In genomic region chr14:105999361-106000028, GRCh38 we compare ENCODE assay signal across 8 cellular contexts.
A peak's percentile ranks its signal among the peaks of the same experiment; 100 is the strongest.
DNase-seq lines count a peak whose midpoint lies in the region; ATAC-seq and TF ChIP-seq lines count a peak whose summit lies in the region.

No MANE protein-coding gene starts in this region.

- CTCF ChIA-PET in activated CD4-positive, alpha-beta T cell treated with anti-CD3 and anti-CD28 coated beads, Interleukin-2, amount 10 ng/mL, durations not matched to agents 7 days and 5 days (lab: Charles Lee), result interaction anchor here (0.6 to 3.1 kb wide), 22 partner anchors 10 to 289 kb away, joined by 3 to 59 read pairs (median 3); no protein-coding TSS in a partner anchor

- TF ChIP-seq CTCF in endodermal cell (conservative IDR thresholded peaks at IDR 0.05), result peak; percentile 46

- peak; percentile 36 for DNase-seq in D341Med (ENCODE audit: low spot score)
- peak; percentile 11 for DNase-seq in LHCN-M2 (ENCODE audit: low read depth)
- peak; percentile 90 for DNase-seq in activated CD4-positive, alpha-beta T cell treated with anti-CD3 and anti-CD28 coated beads, Interleukin-2, amount 10 ng/mL, durations not matched to agents 7 days and 5 days
- peak; percentile 72 for DNase-seq in endodermal cell
- peak; percentile 7 for DNase-seq in pulmonary artery endothelial cell (ENCODE audit: low read depth, low spot score)
- DNase-seq in superior temporal gyrus (ENCODE audit: extremely low spot score), result no peak
- no peak for DNase-seq in RPMI8226

- no peak overlapping the region for H3K4me3 ChIP-seq in endodermal cell (ENCODE audit: low read length)

- no peaks in the 10 kb centered on the region for H3K36me3 Mint-ChIP-seq in activated CD4-positive, alpha-beta T cell treated with anti-CD3 and anti-CD28 coated beads, Interleukin-2, amount 10 ng/mL, durations not matched to agents 7 days and 5 days (ENCODE audit: low read depth)
- no peaks in the 10 kb centered on the region for H3K36me3 Mint-ChIP-seq in endodermal cell (ENCODE audit: low read depth)

- H3K27me3 ChIP-seq in endodermal cell (ENCODE audit: control insufficient read depth, insufficient read depth, low read length, poor library complexity, severe bottlenecking), result no peaks in the 10 kb centered on the region

- H3K9me3 Mint-ChIP-seq in activated CD4-positive, alpha-beta T cell treated with anti-CD3 and anti-CD28 coated beads, Interleukin-2, amount 10 ng/mL, durations not matched to agents 7 days and 5 days, result no peaks in the 10 kb centered on the region
- peaks cover 63% of the 10 kb centered on the region for H3K9me3 Mint-ChIP-seq in endodermal cell

- H3K9me3 ChIP-seq in endodermal cell (ENCODE audit: control insufficient read depth, low read length), result peaks cover 28% of the 10 kb centered on the region

- H3K27ac Mint-ChIP-seq in activated CD4-positive, alpha-beta T cell treated with anti-CD3 and anti-CD28 coated beads, Interleukin-2, amount 10 ng/mL, durations not matched to agents 7 days and 5 days, result peak overlapping the region; percentile 80
- H3K27ac Mint-ChIP-seq in endodermal cell, result no peak overlapping the region

- POLR2A ChIA-PET in activated CD4-positive, alpha-beta T cell treated with anti-CD3 and anti-CD28 coated beads, Interleukin-2, amount 10 ng/mL, durations not matched to agents 7 days and 5 days (lab: Charles Lee), result no interaction called here

- no peak overlapping the region for H3K27ac ChIP-seq in endodermal cell (ENCODE audit: low read depth, low read length)

- WGBS in endodermal cell (ENCODE audit: insufficient coverage in 1 of 2, insufficient read length in 1 of 2), 2 experiments, result 56 to 72% methylated on average over 3 to 14 of the region's 15 CpGs

- H3K4me1 ChIP-seq in endodermal cell (ENCODE audit: control insufficient read depth, insufficient read depth, low read length), result no peaks in the 10 kb centered on the region

- no peaks in the 10 kb centered on the region for H3K36me3 ChIP-seq in endodermal cell (ENCODE audit: control insufficient read depth, insufficient read depth, low read length)

- no peaks in the 10 kb centered on the region for H3K27me3 Mint-ChIP-seq in activated CD4-positive, alpha-beta T cell treated with anti-CD3 and anti-CD28 coated beads, Interleukin-2, amount 10 ng/mL, durations not matched to agents 7 days and 5 days
- no peaks in the 10 kb centered on the region for H3K27me3 Mint-ChIP-seq in endodermal cell (ENCODE audit: insufficient read depth)

- peak; percentile 84 for ATAC-seq in GM21381 (IDR thresholded peaks at IDR 0.05; ENCODE audit: unreplicated experiment)

- peaks cover 51% of the 10 kb centered on the region for H3K4me1 Mint-ChIP-seq in activated CD4-positive, alpha-beta T cell treated with anti-CD3 and anti-CD28 coated beads, Interleukin-2, amount 10 ng/mL, durations not matched to agents 7 days and 5 days
- H3K4me1 Mint-ChIP-seq in endodermal cell, result no peaks in the 10 kb centered on the region

- H3K9ac ChIP-seq in endodermal cell (ENCODE audit: extremely low read depth, low read length, poor library complexity, severe bottlenecking), result no peak overlapping the region

- H3K4me3 Mint-ChIP-seq in activated CD4-positive, alpha-beta T cell treated with anti-CD3 and anti-CD28 coated beads, Interleukin-2, amount 10 ng/mL, durations not matched to agents 7 days and 5 days, result no peak overlapping the region
- H3K4me3 Mint-ChIP-seq in endodermal cell, result no peak overlapping the region

Comparison
In these comparisons a context has a peak if more than half of its experiments do, and no peak if none do; other contexts are left out.
1. DNase-seq: peak in D341Med (single experiment), LHCN-M2 (single experiment), activated CD4-positive, alpha-beta T cell treated with anti-CD3 and anti-CD28 coated beads, Interleukin-2, amount 10 ng/mL, durations not matched to agents 7 days and 5 days (single experiment), endodermal cell (single experiment) and pulmonary artery endothelial cell (single experiment); none in superior temporal gyrus (single experiment) and RPMI8226 (single experiment).